9 cellular contexts compared by ENCODE assay signal in the genomic region with DNA sequence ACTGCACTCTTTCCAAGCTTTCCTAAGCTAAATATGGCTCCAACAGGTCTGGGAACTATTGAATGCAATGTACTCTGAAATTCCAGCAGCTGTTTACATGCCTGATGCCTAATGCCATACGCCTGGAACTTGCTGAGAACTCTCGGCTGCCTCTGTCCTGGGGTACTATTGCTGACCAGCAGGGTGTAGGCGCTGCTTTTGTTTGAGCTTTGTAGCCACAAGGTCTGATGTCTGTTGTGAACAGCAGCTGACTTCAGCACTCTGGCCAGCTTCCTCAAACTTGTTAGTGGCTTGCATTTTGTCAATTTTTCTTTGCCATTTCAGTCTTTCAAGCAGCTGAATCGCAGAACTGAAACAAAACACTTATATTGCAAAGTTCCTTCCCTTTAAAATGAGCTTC. TPM values are rescaled to one million over a fixed set of nuclear protein-coding genes. Genes with fewer than 3 reads are reported as not detected.
A peak's percentile ranks its signal among the peaks of the same experiment; 100 is the strongest.
DNase-seq lines count a peak whose midpoint lies in the region; FAIRE-seq and TF ChIP-seq lines count a peak whose summit lies in the region.
"Had no signal": no experiment of that assay in that cellular context is flagged by ENCODE, and none has a peak within 500 bp of the region (broad histone marks: within the 10 kb centered on the region; RNA-seq: fewer than 3 reads in every experiment).

No MANE protein-coding gene starts in this region.

- CTCF ChIA-PET in Caco-2 (lab: Charles Lee) = interaction anchor here (0.6 to 2.9 kb wide), 9 partner anchors 26 to 216 kb away, joined by 3 to 18 read pairs (median 5); partner anchors contain the start of gene SAYSD1

- peak; percentile 60 for TF ChIP-seq RAD21 in Ishikawa (IDR thresholded peaks at IDR 0.05; ENCODE audit: low read depth)

- no peaks in the 10 kb centered on the region for H3K4me1 ChIP-seq in Caco-2

- H3K4me1 Mint-ChIP-seq in Caco-2 (ENCODE audit: low read depth, unreplicated experiment) = no peaks in the 10 kb centered on the region
- H3K4me1 Mint-ChIP-seq in activated T-cell treated with anti-CD3 and anti-CD28 coated beads, Interleukin-2, amount 50 U/mL, for 24 hours (ENCODE audit: low read depth) = peaks cover 22% of the 10 kb centered on the region

- no TSS peak for BruUV-seq in Caco-2 (replicated peaks; lab: Mats Ljungman, UMichigan)

- no peaks in the 10 kb centered on the region for H3K36me3 Mint-ChIP-seq in Caco-2 (ENCODE audit: insufficient read depth, unreplicated experiment)
- no peaks in the 10 kb centered on the region for H3K36me3 Mint-ChIP-seq in activated T-cell treated with anti-CD3 and anti-CD28 coated beads, Interleukin-2, amount 50 U/mL, for 24 hours (ENCODE audit: low read depth)

- intact Hi-C loops in Caco-2 (cut with micrococcal nuclease; ENCODE audit: unreplicated experiment) = loop anchor here (2.0 kb wide), 2 partner anchors 48 to 214 kb away; no protein-coding TSS in a partner anchor

- H3K36me3 ChIP-seq in Caco-2 (ENCODE audit: control insufficient read depth, insufficient read depth, low read length) (no peaks in the 10 kb centered on the region), kidney epithelial cell (ENCODE audit: control insufficient read depth, insufficient read depth, low read length) (no peaks in the 10 kb centered on the region)

- no peak overlapping the region for H3K4me3 Mint-ChIP-seq in Caco-2 (ENCODE audit: unreplicated experiment)
- no peak overlapping the region for H3K4me3 Mint-ChIP-seq in activated T-cell treated with anti-CD3 and anti-CD28 coated beads, Interleukin-2, amount 50 U/mL, for 24 hours

- TF ChIP-seq EP300 in Ishikawa (IDR thresholded peaks at IDR 0.05; ENCODE audit: borderline replicate concordance) = no peak

- H3K27ac Mint-ChIP-seq in Caco-2 (ENCODE audit: unreplicated experiment) = no peak overlapping the region
- H3K27ac Mint-ChIP-seq in activated T-cell treated with anti-CD3 and anti-CD28 coated beads, Interleukin-2, amount 50 U/mL, for 24 hours = no peak overlapping the region

- no peak for FAIRE-seq in urothelium cell line (lab: Jason Lieb, UNC)
- FAIRE-seq: colon had no signal

- DNase-seq in Caco-2 (peak; percentile 62 to 70), astrocyte of the spinal cord (ENCODE audit: low read depth, low spot score) (peak; percentile 42), kidney epithelial cell (ENCODE audit: low read depth) (no peak), urothelium cell line (ENCODE audit: low spot score) (peak; percentile 70), T-helper 9 cell (no peak)
- no peak for DNase-seq in activated CD4-positive, CD25-positive, alpha-beta regulatory T cell treated with anti-CD3 and anti-CD28 coated beads, Interleukin-2, amount 50 U/mL, for 72 hours
- no peak for DNase-seq in activated T-cell treated with anti-CD3 and anti-CD28 coated beads, Interleukin-2, amount 50 U/mL, for 24 hours

- no peaks in the 10 kb centered on the region for H3K27me3 Mint-ChIP-seq in Caco-2 (ENCODE audit: insufficient read depth, unreplicated experiment)
- peaks cover 80% of the 10 kb centered on the region for H3K27me3 Mint-ChIP-seq in activated T-cell treated with anti-CD3 and anti-CD28 coated beads, Interleukin-2, amount 50 U/mL, for 24 hours

- H3K9me3 Mint-ChIP-seq in Caco-2 (ENCODE audit: unreplicated experiment) = no peaks in the 10 kb centered on the region
- H3K9me3 Mint-ChIP-seq in activated T-cell treated with anti-CD3 and anti-CD28 coated beads, Interleukin-2, amount 50 U/mL, for 24 hours = no peaks in the 10 kb centered on the region

- H3K4me3 ChIP-seq in Caco-2 (ENCODE audit: low read depth, low read length) = no peak overlapping the region
- no peak overlapping the region for H3K4me3 ChIP-seq in astrocyte of the spinal cord (ENCODE audit: low read depth, low read length)
- H3K4me3 ChIP-seq in kidney epithelial cell (ENCODE audit: low read depth, low read length) = no peak overlapping the region

- TF ChIP-seq CTCF in Caco-2 (IDR thresholded peaks at IDR 0.05; ENCODE audit: insufficient read depth in 1 of 2, low read depth in 1 of 2, low read length in 1 of 2, severe bottlenecking in 1 of 2, unreplicated experiment in 1 of 2) (peak; percentile 40 to 54), astrocyte of the spinal cord (IDR thresholded peaks at IDR 0.05; ENCODE audit: low read depth, low read length) (peak; percentile 46), kidney epithelial cell (IDR thresholded peaks at IDR 0.05; ENCODE audit: insufficient read depth, low read length, poor library complexity, severe bottlenecking) (peak; percentile 61)

- H3K27me3 ChIP-seq in Caco-2 (replicated peaks; ENCODE audit: control insufficient read depth, insufficient read depth, low read length) (no peaks in the 10 kb centered on the region; the same call in 1 of the 2 replicates), kidney epithelial cell (ENCODE audit: control insufficient read depth, insufficient read depth, low read length) (peaks cover 8% of the 10 kb centered on the region)

- in situ Hi-C loops in astrocyte of the spinal cord (cut with HindIII; ENCODE audit: low sequenced_read_pairs) = no loop called here

- POLR2A ChIA-PET in Caco-2 (lab: Charles Lee) = interaction anchor here (0.5 kb wide), 1 partner anchor 25 kb away, joined by 3 read pairs; no protein-coding TSS in a partner anchor

- H3K9me3 ChIP-seq in Caco-2 = no peaks in the 10 kb centered on the region

TF ChIP-seq in Ishikawa, 13 proteins besides CTCF, POLR2A, EP300 and RAD21:
- TF ChIP-seq CEBPB (IDR thresholded peaks at IDR 0.05) = no peak
- no peak for TF ChIP-seq CREB1 (IDR thresholded peaks at IDR 0.05; ENCODE audit: low read depth)
- no peak for TF ChIP-seq TEAD4 (IDR thresholded peaks at IDR 0.05)
- TF ChIP-seq, protein P1, sequence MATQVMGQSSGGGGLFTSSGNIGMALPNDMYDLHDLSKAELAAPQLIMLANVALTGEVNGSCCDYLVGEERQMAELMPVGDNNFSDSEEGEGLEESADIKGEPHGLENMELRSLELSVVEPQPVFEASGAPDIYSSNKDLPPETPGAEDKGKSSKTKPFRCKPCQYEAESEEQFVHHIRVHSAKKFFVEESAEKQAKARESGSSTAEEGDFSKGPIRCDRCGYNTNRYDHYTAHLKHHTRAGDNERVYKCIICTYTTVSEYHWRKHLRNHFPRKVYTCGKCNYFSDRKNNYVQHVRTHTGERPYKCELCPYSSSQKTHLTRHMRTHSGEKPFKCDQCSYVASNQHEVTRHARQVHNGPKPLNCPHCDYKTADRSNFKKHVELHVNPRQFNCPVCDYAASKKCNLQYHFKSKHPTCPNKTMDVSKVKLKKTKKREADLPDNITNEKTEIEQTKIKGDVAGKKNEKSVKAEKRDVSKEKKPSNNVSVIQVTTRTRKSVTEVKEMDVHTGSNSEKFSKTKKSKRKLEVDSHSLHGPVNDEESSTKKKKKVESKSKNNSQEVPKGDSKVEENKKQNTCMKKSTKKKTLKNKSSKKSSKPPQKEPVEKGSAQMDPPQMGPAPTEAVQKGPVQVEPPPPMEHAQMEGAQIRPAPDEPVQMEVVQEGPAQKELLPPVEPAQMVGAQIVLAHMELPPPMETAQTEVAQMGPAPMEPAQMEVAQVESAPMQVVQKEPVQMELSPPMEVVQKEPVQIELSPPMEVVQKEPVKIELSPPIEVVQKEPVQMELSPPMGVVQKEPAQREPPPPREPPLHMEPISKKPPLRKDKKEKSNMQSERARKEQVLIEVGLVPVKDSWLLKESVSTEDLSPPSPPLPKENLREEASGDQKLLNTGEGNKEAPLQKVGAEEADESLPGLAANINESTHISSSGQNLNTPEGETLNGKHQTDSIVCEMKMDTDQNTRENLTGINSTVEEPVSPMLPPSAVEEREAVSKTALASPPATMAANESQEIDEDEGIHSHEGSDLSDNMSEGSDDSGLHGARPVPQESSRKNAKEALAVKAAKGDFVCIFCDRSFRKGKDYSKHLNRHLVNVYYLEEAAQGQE (IDR thresholded peaks at IDR 0.05; ENCODE audit: low read depth) = peak; percentile 89
- no peak for TF ChIP-seq EGR1 (IDR thresholded peaks at IDR 0.05)
- no peak for TF ChIP-seq ZBTB7A (IDR thresholded peaks at IDR 0.05; ENCODE audit: low read depth)

RNA-seq across cellular contexts. Expression of gene SAYSD1, which starts 26.7 kb away (rescaled TPM):
- total RNA-seq in Caco-2 (2022) (17.8 and 20.8 TPM in 2 replicates), kidney epithelial cell (10.5 and 11.3 TPM in 2 replicates)

RNA-seq across cellular contexts. Expression of gene GLP1R, which starts 39.8 kb away (rescaled TPM):
- total RNA-seq in Caco-2 (2022) = not detected in 2 replicates
- total RNA-seq in kidney epithelial cell = 0.17 TPM in 1 of 2 replicates, not detected in the other

Comparison
In these comparisons a context has a peak if more than half of its experiments do, and no peak if none do; other contexts are left out.
1. DNase-seq: peak in Caco-2 (2 of 2), astrocyte of the spinal cord (single experiment) and urothelium cell line (single experiment); none in kidney epithelial cell (single experiment), activated CD4-positive, CD25-positive, alpha-beta regulatory T cell treated with anti-CD3 and anti-CD28 coated beads, Interleukin-2, amount 50 U/mL, for 72 hours (single experiment), activated T-cell treated with anti-CD3 and anti-CD28 coated beads, Interleukin-2, amount 50 U/mL, for 24 hours (single experiment) and T-helper 9 cell (single experiment).
2. Peak in every context shown above with its lines, with median percentiles within 50 percentile points of each other: CTCF ChIP-seq.